Comparison of ENCODE assay signal across 11 cellular contexts in the genomic region with DNA sequence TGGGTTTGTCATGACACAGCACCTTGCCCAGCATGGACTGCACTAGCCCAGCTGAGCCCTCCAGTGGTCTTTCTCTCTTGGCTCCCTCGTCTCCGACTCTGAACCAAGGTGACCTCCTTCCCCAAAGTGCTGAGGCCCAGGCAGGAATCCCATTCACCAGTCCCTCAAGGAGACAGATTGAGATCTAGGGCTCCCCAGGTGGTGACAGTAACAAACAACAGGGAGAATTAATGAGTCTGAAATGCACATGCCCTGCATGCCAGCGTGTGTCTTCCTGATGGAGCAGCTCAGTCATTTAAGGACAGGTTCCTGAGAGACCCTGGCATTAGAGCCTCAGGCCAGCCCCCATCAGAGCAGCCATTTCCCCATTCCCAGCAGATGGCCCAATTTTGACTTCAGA. TPM values are rescaled to one million over a fixed set of nuclear protein-coding genes. Genes with fewer than 3 reads are reported as not detected.
DNase-seq lines count a peak whose midpoint lies in the region; ATAC-seq and TF ChIP-seq lines count a peak whose summit lies in the region.
"Had no signal": no experiment of that assay in that cellular context is flagged by ENCODE, and none has a peak within 500 bp of the region (broad histone marks: within the 10 kb centered on the region; RNA-seq: fewer than 3 reads in every experiment).

No MANE protein-coding gene starts in this region.

- no peaks in the 10 kb centered on the region for H3F3A ChIP-seq in PC-9 (ENCODE audit: insufficient read depth, low read depth)

- no peaks in the 10 kb centered on the region for H3K79me2 ChIP-seq in PC-9 (ENCODE audit: low read depth)

- no peaks in the 10 kb centered on the region for H3K9me3 Mint-ChIP-seq in activated naive CD4-positive, alpha-beta T cell treated with anti-CD3 and anti-CD28 coated beads for 36 hours

- TF ChIP-seq CTCF in C4-2B (conservative IDR thresholded peaks at IDR 0.05) (peak; percentile 19; the same call in 1 of the 2 replicates), PC-9 (conservative IDR thresholded peaks at IDR 0.05) (peak; percentile 60), fibroblast of pulmonary artery (IDR thresholded peaks at IDR 0.05; ENCODE audit: low read length, missing control alignments) (peak; percentile 10)

- intact Hi-C loops in PC-9 (cut with micrococcal nuclease; ENCODE audit: unreplicated experiment) = no loop called here
- intact Hi-C loops in activated naive CD4-positive, alpha-beta T cell treated with anti-CD3 and anti-CD28 coated beads for 36 hours (cut with micrococcal nuclease) = no loop called here

- no peak overlapping the region for H3K4me3 Mint-ChIP-seq in activated naive CD4-positive, alpha-beta T cell treated with anti-CD3 and anti-CD28 coated beads for 36 hours
- H3K4me3 Mint-ChIP-seq: naive B cell had no signal

- H3K36me3 ChIP-seq in PC-9 (ENCODE audit: low read depth) = no peaks in the 10 kb centered on the region

- BruUV-seq in PC-9 (replicated peaks; lab: Mats Ljungman, UMichigan) = no TSS peak

- no peak overlapping the region for H2AFZ ChIP-seq in PC-9

- CTCF ChIA-PET in PC-9 (lab: Charles Lee) = no interaction called here
- CTCF ChIA-PET in activated naive CD4-positive, alpha-beta T cell treated with anti-CD3 and anti-CD28 coated beads for 36 hours (lab: Charles Lee) = interaction anchor here (0.7 kb wide), 1 partner anchor 23 kb away, joined by 3 read pairs; no protein-coding TSS in a partner anchor

- no peaks in the 10 kb centered on the region for H3K4me1 ChIP-seq in PC-9 (replicated peaks; ENCODE audit: insufficient read depth)

- no peak overlapping the region for H3K27ac ChIP-seq in C4-2B
- H3K27ac ChIP-seq in PC-9 = no peak overlapping the region

- no peak for ATAC-seq in GM18502 (IDR thresholded peaks at IDR 0.05; ENCODE audit: poor library complexity, unreplicated experiment)

- no peak overlapping the region for H3K27ac Mint-ChIP-seq in activated naive CD4-positive, alpha-beta T cell treated with anti-CD3 and anti-CD28 coated beads for 36 hours
- H3K27ac Mint-ChIP-seq: naive B cell had no signal

- no peaks in the 10 kb centered on the region for H4K20me1 ChIP-seq in PC-9 (ENCODE audit: insufficient read depth)

- no peaks in the 10 kb centered on the region for H3K9me2 ChIP-seq in PC-9 (ENCODE audit: insufficient read depth)

- no peaks in the 10 kb centered on the region for H3K9me3 ChIP-seq in PC-9 (ENCODE audit: insufficient read depth, low read depth)

- H3K4me3 ChIP-seq in PC-9 (no peak overlapping the region), fibroblast of pulmonary artery (replicated peaks; ENCODE audit: low read depth, low read length) (no peak overlapping the region)

- peaks cover 89% of the 10 kb centered on the region for H3K27me3 ChIP-seq in PC-9 (ENCODE audit: insufficient read depth, low read depth)

- DNase-seq in H4 (ENCODE audit: low spot score) (peak; percentile 16), PC-9 (no peak), fibroblast of pulmonary artery (ENCODE audit: low read depth) (no peak), NCI-H774 (lab: John Stamatoyannopoulos, UW) (no peak), hypothalamus (lab: John Stamatoyannopoulos, UW) (no peak)
- DNase-seq in activated naive CD4-positive, alpha-beta T cell treated with anti-CD3 and anti-CD28 coated beads for 36 hours = no peak
- DNase-seq: activated CD4-positive, alpha-beta T cell treated with anti-CD3 and anti-CD28 coated beads, Interleukin-2, amount 50 U/mL, for 48 hours; amniotic stem cell; naive B cell had no signal

- H3K36me3 Mint-ChIP-seq in activated naive CD4-positive, alpha-beta T cell treated with anti-CD3 and anti-CD28 coated beads for 36 hours (ENCODE audit: low read depth) = no peaks in the 10 kb centered on the region

- POLR2A ChIA-PET in PC-9 (lab: Charles Lee; ENCODE audit: unreplicated experiment) = no interaction called here

- peaks cover 16% of the 10 kb centered on the region for H3K27me3 Mint-ChIP-seq in activated naive CD4-positive, alpha-beta T cell treated with anti-CD3 and anti-CD28 coated beads for 36 hours (ENCODE audit: low read depth)

- H3K4me2 ChIP-seq in PC-9 = no peak overlapping the region

- no peaks in the 10 kb centered on the region for H3K4me1 Mint-ChIP-seq in activated naive CD4-positive, alpha-beta T cell treated with anti-CD3 and anti-CD28 coated beads for 36 hours (ENCODE audit: low read depth)

RNA-seq across cellular contexts. Expression of gene OAS1, which starts 51.4 kb away (rescaled TPM):
- total RNA-seq in H4 (2014; rRNA removed; shearing (Covaris generic)) = 48.0 and 70.8 TPM in 2 replicates
- 13.4 and 18.8 TPM in 2 replicates for total RNA-seq in PC-9 (2021)
- total RNA-seq in activated naive CD4-positive, alpha-beta T cell treated with anti-CD3 and anti-CD28 coated beads for 36 hours = 10 to 100 TPM; 41.6 to 41.7 TPM

Comparison
In these comparisons a context has a peak if more than half of its experiments do, and no peak if none do; other contexts are left out.
1. CTCF ChIP-seq: peak in every context shown above with its lines; median percentile 60 in PC-9; 19 in C4-2B; 10 in fibroblast of pulmonary artery.